8 cellular contexts compared by ENCODE assay signal in genomic region chr11:124837491-124837856, GRCh38. TPM values are rescaled to one million over a fixed set of nuclear protein-coding genes. Genes with fewer than 3 reads are reported as not detected.
DNase-seq lines count a peak whose midpoint lies in the region; ATAC-seq and TF ChIP-seq lines count a peak whose summit lies in the region.

No MANE protein-coding gene starts in this region.

- intact Hi-C loops in A673 (cut with micrococcal nuclease; ENCODE audit: unreplicated experiment) (loop anchor here (1.0 to 5.0 kb wide), 5 partner anchors 29 to 420 kb away; partner anchors contain the start of gene ESAM), lower leg skin (cut with DNase I; ENCODE audit: low total_unique reads) (loop anchor here (10.0 kb wide), 1 partner anchor 173 kb away; no protein-coding TSS in a partner anchor)

- POLR2A ChIA-PET in A673 (lab: Charles Lee; ENCODE audit: low non-redundant PET): no interaction called here

- peak overlapping the region; percentile 26 for H3K4me2 ChIP-seq in neural progenitor cell

- no peaks in the 10 kb centered on the region for H4K20me1 ChIP-seq in neural progenitor cell (ENCODE audit: low read depth)

- in situ Hi-C loops in KBM-7 (cut with MboI; ENCODE audit: low pct_unique_long_range_greater_than_20kb, low sequenced_read_pairs): loop anchor here (25.0 kb wide), 1 partner anchor 175 kb away; the partner anchor contains the start of genes SIAE and SPA17

- TF ChIP-seq CTCF in A673 (conservative IDR thresholded peaks at IDR 0.05; ENCODE audit: low read depth, low read length) (peak; percentile 67), GM10266 (IDR thresholded peaks at IDR 0.05; ENCODE audit: control insufficient read depth, insufficient read depth, low read depth, missing control alignments) (peak; percentile 64), epithelial cell of esophagus (IDR thresholded peaks at IDR 0.05; ENCODE audit: insufficient read depth, low read depth, low read length, missing control alignments) (peak; percentile 71), neural progenitor cell (IDR thresholded peaks at IDR 0.05) (peak; percentile 51), lower leg skin (IDR thresholded peaks at IDR 0.05) (no peak)

- H3K36me3 Mint-ChIP-seq in neural progenitor cell: no peaks in the 10 kb centered on the region

- H3K36me3 ChIP-seq in A673 (ENCODE audit: insufficient read depth, low read length, poor library complexity, severe bottlenecking) (no peaks in the 10 kb centered on the region), neural progenitor cell (no peaks in the 10 kb centered on the region)

- H3K9me3 ChIP-seq in A673 (ENCODE audit: low read depth, low read length, poor library complexity, severe bottlenecking): no peaks in the 10 kb centered on the region
- no peaks in the 10 kb centered on the region for H3K9me3 ChIP-seq in neural progenitor cell (ENCODE audit: low read depth)

- 16 to 22% methylated on average over 3 of the region's 3 CpGs for WGBS in lower leg skin, 2 donors

- H3K9me3 Mint-ChIP-seq in neural progenitor cell: peaks cover 2% of the 10 kb centered on the region

- no peak overlapping the region for H3K9ac ChIP-seq in neural progenitor cell

- BruUV-seq in A673 (replicated peaks; lab: Mats Ljungman, UMichigan): no TSS peak

- H3K27me3 ChIP-seq in A673 (replicated peaks; ENCODE audit: insufficient read depth, low read depth, low read length, poor library complexity) (peaks cover 49% of the 10 kb centered on the region), neural progenitor cell (peaks cover 60% of the 10 kb centered on the region)

- H3K27me3 Mint-ChIP-seq in neural progenitor cell (ENCODE audit: insufficient read depth, low read depth): peaks cover 36% of the 10 kb centered on the region

- H3K4me1 ChIP-seq in A673 (ENCODE audit: insufficient read depth, low read length, poor library complexity, severe bottlenecking) (peaks cover 13% of the 10 kb centered on the region), neural progenitor cell (peaks cover 38% of the 10 kb centered on the region)

- H3K27ac Mint-ChIP-seq in neural progenitor cell: no peak overlapping the region

- H3K27ac ChIP-seq in A673 (ENCODE audit: low read depth, low read length, poor library complexity, severe bottlenecking) (no peak overlapping the region), neural progenitor cell (no peak overlapping the region)

- CTCF ChIA-PET in A673 (lab: Charles Lee): interaction anchor here (0.6 to 2.1 kb wide), 9 partner anchors 14 to 195 kb away, joined by 3 to 16 read pairs (median 4); no protein-coding TSS in a partner anchor

- DNase-seq in A673 (ENCODE audit: low spot score) (peak; percentile 92), GM10266 (ENCODE audit: extremely low spot score) (peak; percentile 60), KBM-7 (peak; percentile 80), RKO (ENCODE audit: low spot score) (peak; percentile 79), epithelial cell of esophagus (ENCODE audit: low read depth) (peak; percentile 87), neural progenitor cell (ENCODE audit: low spot score) (peak; percentile 81), lower leg skin (ENCODE audit: low spot score in 2 of 2) (no peak)

- peaks cover 41% of the 10 kb centered on the region for H3F3A ChIP-seq in neural progenitor cell (ENCODE audit: low read depth)

- ATAC-seq in HG02884 (IDR thresholded peaks at IDR 0.05; ENCODE audit: unreplicated experiment): no peak

- no peaks in the 10 kb centered on the region for H3K79me2 ChIP-seq in neural progenitor cell (ENCODE audit: low read depth)

- no peak for TF ChIP-seq POLR2A in lower leg skin (IDR thresholded peaks at IDR 0.05)

- peaks cover 42% of the 10 kb centered on the region for H3K4me1 Mint-ChIP-seq in neural progenitor cell

- no peak overlapping the region for H3K4me3 ChIP-seq in A673 (ENCODE audit: low read depth, low read length, poor library complexity, severe bottlenecking)
- no peak overlapping the region for H3K4me3 ChIP-seq in epithelial cell of esophagus (ENCODE audit: low read length)
- no peak overlapping the region for H3K4me3 ChIP-seq in neural progenitor cell
- no peak overlapping the region for H3K4me3 ChIP-seq in lower leg skin (ENCODE audit: low read depth, poor library complexity, severe bottlenecking)

- no peak overlapping the region for H3K4me3 Mint-ChIP-seq in neural progenitor cell

- H2AFZ ChIP-seq in neural progenitor cell (replicated peaks): no peak overlapping the region

RNA-seq across cellular contexts. Expression of gene ROBO3, which starts 27.8 kb away (rescaled TPM):
- total RNA-seq in A673 (2021): 2.3 and 5.1 TPM in 2 replicates
- 12.6 and 30.7 TPM in 2 replicates for total RNA-seq in neural progenitor cell (ENCODE audit: low replicate concordance)
- total RNA-seq in lower leg skin: 1 to 10 TPM; 1.9 to 5.3 (median 3.3) TPM

RNA-seq across cellular contexts. Expression of gene MSANTD2, which starts 37.3 kb away (rescaled TPM):
- 31.4 and 33.3 TPM in 2 replicates for total RNA-seq in A673 (2021)
- total RNA-seq in neural progenitor cell (ENCODE audit: low replicate concordance): 35.8 and 41.9 TPM in 2 replicates
- 10 to 100 TPM; 11.5 to 21.2 (median 15.2) TPM for total RNA-seq in lower leg skin

Comparison
In these comparisons a context has a peak if more than half of its experiments do, and no peak if none do; other contexts are left out.
1. DNase-seq: peak in A673 (single experiment), GM10266 (single experiment), KBM-7 (single experiment), RKO (single experiment), epithelial cell of esophagus (single experiment) and neural progenitor cell (single experiment); none in lower leg skin (0 of 2).
2. CTCF ChIP-seq: peak in A673 (single experiment), GM10266 (single experiment), epithelial cell of esophagus (single experiment) and neural progenitor cell (single experiment); none in lower leg skin (0 of 3).